In genomic region chr15:70845616-70846360, GRCh38 we compare ENCODE assay signal across 33 cellular contexts. TPM values are rescaled to one million over a fixed set of nuclear protein-coding genes. Genes with fewer than 3 reads are reported as not detected.
"Had no signal": no experiment of that assay in that cellular context is flagged by ENCODE, and none has a peak within 500 bp of the region (broad histone marks: within the 10 kb centered on the region; RNA-seq: fewer than 3 reads in every experiment).

No MANE protein-coding gene starts in this region.

- H3K27ac ChIP-seq: adrenal gland, body of pancreas, epithelial cell of prostate, heart left ventricle had no signal

- H3K27me3 ChIP-seq: adrenal gland, body of pancreas, heart left ventricle had no signal

- FAIRE-seq: endometrium, frontal cortex had no signal

- H3K4me3 ChIP-seq: adrenal gland, body of pancreas, heart left ventricle had no signal

- H3K9me3 ChIP-seq: adrenal gland, body of pancreas, heart left ventricle had no signal

- H3K4me1 Mint-ChIP-seq: activated CD4-positive, alpha-beta T cell treated with anti-CD3 and anti-CD28 coated beads for 36 hours; activated CD4-positive, alpha-beta T cell treated with anti-CD3 and anti-CD28 coated beads, Interleukin-2, amount 10 ng/mL, durations not matched to agents 24 days and 14 days; activated CD8-positive, alpha-beta memory T cell treated with anti-CD3 and anti-CD28 coated beads, Interleukin-2, amount 10 ng/mL, durations not matched to agents 7 days and 5 days; activated naive CD4-positive, alpha-beta T cell treated with anti-CD3 and anti-CD28 coated beads, Interleukin-2, amount 50 U/mL, for 24 hours; activated naive CD8-positive, alpha-beta T cell treated with anti-CD3 and anti-CD28 coated beads for 36 hours; activated naive CD8-positive, alpha-beta T cell treated with anti-CD3 and anti-CD28 coated beads, Interleukin-2, amount 50 U/mL, for 24 hours had no signal

- H3K36me3 Mint-ChIP-seq: activated CD4-positive, alpha-beta memory T cell treated with anti-CD3 and anti-CD28 coated beads for 36 hours; activated CD8-positive, alpha-beta memory T cell treated with anti-CD3 and anti-CD28 coated beads, Interleukin-2, amount 10 ng/mL, durations not matched to agents 7 days and 5 days; activated naive CD4-positive, alpha-beta T cell treated with anti-CD3 and anti-CD28 coated beads, Interleukin-2, amount 50 U/mL, for 24 hours; activated naive CD8-positive, alpha-beta T cell treated with anti-CD3 and anti-CD28 coated beads for 36 hours had no signal

- H3K27ac Mint-ChIP-seq: activated CD4-positive, alpha-beta memory T cell treated with anti-CD3 and anti-CD28 coated beads for 36 hours; activated CD4-positive, alpha-beta T cell treated with anti-CD3 and anti-CD28 coated beads for 36 hours; activated CD4-positive, alpha-beta T cell treated with anti-CD3 and anti-CD28 coated beads, Interleukin-2, amount 10 ng/mL, durations not matched to agents 24 days and 14 days; activated CD8-positive, alpha-beta memory T cell treated with anti-CD3 and anti-CD28 coated beads, Interleukin-2, amount 10 ng/mL, durations not matched to agents 7 days and 5 days; activated CD8-positive, alpha-beta T cell treated with anti-CD3 and anti-CD28 coated beads, Interleukin-2, amount 10 ng/mL, durations not matched to agents 7 days and 5 days; activated naive CD4-positive, alpha-beta T cell treated with anti-CD3 and anti-CD28 coated beads for 36 hours; activated naive CD4-positive, alpha-beta T cell treated with anti-CD3 and anti-CD28 coated beads, Interleukin-2, amount 50 U/mL, for 24 hours; activated naive CD8-positive, alpha-beta T cell treated with anti-CD3 and anti-CD28 coated beads for 36 hours; activated naive CD8-positive, alpha-beta T cell treated with anti-CD3 and anti-CD28 coated beads, Interleukin-2, amount 50 U/mL, for 24 hours; activated T-helper 1 cell treated with anti-CD3 and anti-CD28 coated beads, Interleukin-12 subunit alpha, Interleukin-12 subunit beta, Interleukin-2, Interleukin-4 antibody, amounts not matched to agents 30 ng/mL and 10 ng/mL and 1 ng/mL, durations not matched to agents 14 hours and 24 hours and 36 hours; activated T-helper 2 cell treated with anti-CD3 and anti-CD28 coated beads, Interferon-gamma antibody, Interleukin-2, Interleukin-4, amounts not matched to agents 10 μg/mL and 5 μg/mL and 100 μg/mL, durations not matched to agents 14 hours and 24 hours and 36 hours had no signal

- DNase-seq: activated CD4-positive, alpha-beta memory T cell treated with anti-CD3 and anti-CD28 coated beads for 36 hours; activated CD4-positive, alpha-beta T cell treated with anti-CD3 and anti-CD28 coated beads for 36 hours; activated CD4-positive, alpha-beta T cell treated with anti-CD3 and anti-CD28 coated beads, Interleukin-2, amount 10 ng/mL, durations not matched to agents 24 days and 14 days; activated CD4-positive, CD25-positive, alpha-beta regulatory T cell; activated CD4-positive, CD25-positive, alpha-beta regulatory T cell treated with anti-CD3 and anti-CD28 coated beads, Interleukin-2, amount 50 U/mL, for 72 hours; activated CD8-positive, alpha-beta memory T cell treated with anti-CD3 and anti-CD28 coated beads, Interleukin-2, amount 10 ng/mL, durations not matched to agents 7 days and 5 days; activated CD8-positive, alpha-beta memory T cell treated with anti-CD3 and anti-CD28 coated beads, Interleukin-2, amount 50 U/mL, for 4 hours; activated CD8-positive, alpha-beta T cell treated with anti-CD3 and anti-CD28 coated beads, Interleukin-2, amount 10 ng/mL, durations not matched to agents 7 days and 5 days; activated effector memory CD4-positive, alpha-beta T cell treated with anti-CD3 and anti-CD28 coated beads, Interleukin-2, amount 50 U/mL, for 16 hours; activated naive CD4-positive, alpha-beta T cell treated with anti-CD3 and anti-CD28 coated beads for 36 hours; activated naive CD8-positive, alpha-beta T cell treated with anti-CD3 and anti-CD28 coated beads for 36 hours; activated naive CD8-positive, alpha-beta T cell treated with anti-CD3 and anti-CD28 coated beads, Interleukin-2, amount 50 U/mL, for 24 hours; activated T-cell treated with anti-CD3 and anti-CD28 coated beads, Interleukin-2, amount 50 U/mL, for 1 hour; activated T-cell treated with anti-CD3 and anti-CD28 coated beads, Interleukin-2, amount 50 U/mL, for 48 hours; amygdala; aorta; body of pancreas; central memory CD4-positive, alpha-beta T cell; cerebellar nuclear complex; cortex of kidney; dermis blood vessel endothelial cell; effector CD8-positive, alpha-beta T cell; foreskin fibroblast; glutamatergic neuron; heart left ventricle; T-helper 2 cell had no signal

- H3K4me3 Mint-ChIP-seq: activated CD4-positive, alpha-beta memory T cell treated with anti-CD3 and anti-CD28 coated beads for 36 hours; activated CD4-positive, alpha-beta T cell treated with anti-CD3 and anti-CD28 coated beads for 36 hours; activated CD4-positive, alpha-beta T cell treated with anti-CD3 and anti-CD28 coated beads, Interleukin-2, amount 10 ng/mL, durations not matched to agents 24 days and 14 days; activated CD8-positive, alpha-beta memory T cell treated with anti-CD3 and anti-CD28 coated beads, Interleukin-2, amount 10 ng/mL, durations not matched to agents 7 days and 5 days; activated CD8-positive, alpha-beta T cell treated with anti-CD3 and anti-CD28 coated beads, Interleukin-2, amount 10 ng/mL, durations not matched to agents 7 days and 5 days; activated naive CD4-positive, alpha-beta T cell treated with anti-CD3 and anti-CD28 coated beads for 36 hours; activated naive CD4-positive, alpha-beta T cell treated with anti-CD3 and anti-CD28 coated beads, Interleukin-2, amount 50 U/mL, for 24 hours; activated naive CD8-positive, alpha-beta T cell treated with anti-CD3 and anti-CD28 coated beads for 36 hours; activated naive CD8-positive, alpha-beta T cell treated with anti-CD3 and anti-CD28 coated beads, Interleukin-2, amount 50 U/mL, for 24 hours; activated T-helper 1 cell treated with anti-CD3 and anti-CD28 coated beads, Interleukin-12 subunit alpha, Interleukin-12 subunit beta, Interleukin-2, Interleukin-4 antibody, amounts not matched to agents 30 ng/mL and 10 ng/mL and 1 ng/mL, durations not matched to agents 14 hours and 24 hours and 36 hours had no signal

- ATAC-seq: activated CD4-positive, alpha-beta T cell treated with anti-CD3 and anti-CD28 coated beads for 36 hours; activated CD8-positive, alpha-beta memory T cell treated with anti-CD3 and anti-CD28 coated beads, Interleukin-2, amount 10 ng/mL, durations not matched to agents 7 days and 5 days; activated CD8-positive, alpha-beta T cell treated with anti-CD3 and anti-CD28 coated beads, Interleukin-2, amount 10 ng/mL, durations not matched to agents 7 days and 5 days; activated naive CD8-positive, alpha-beta T cell treated with anti-CD3 and anti-CD28 coated beads, Interleukin-2, amount 50 U/mL, for 24 hours; body of pancreas had no signal

- H3K9me3 Mint-ChIP-seq: activated CD4-positive, alpha-beta memory T cell treated with anti-CD3 and anti-CD28 coated beads for 36 hours; activated CD4-positive, alpha-beta T cell treated with anti-CD3 and anti-CD28 coated beads, Interleukin-2, amount 10 ng/mL, durations not matched to agents 24 days and 14 days; activated naive CD4-positive, alpha-beta T cell treated with anti-CD3 and anti-CD28 coated beads for 36 hours; activated naive CD4-positive, alpha-beta T cell treated with anti-CD3 and anti-CD28 coated beads, Interleukin-2, amount 50 U/mL, for 24 hours; activated naive CD8-positive, alpha-beta T cell treated with anti-CD3 and anti-CD28 coated beads for 36 hours; activated naive CD8-positive, alpha-beta T cell treated with anti-CD3 and anti-CD28 coated beads, Interleukin-2, amount 50 U/mL, for 24 hours; activated T-helper 1 cell treated with anti-CD3 and anti-CD28 coated beads, Interleukin-12 subunit alpha, Interleukin-12 subunit beta, Interleukin-2, Interleukin-4 antibody, amounts not matched to agents 30 ng/mL and 10 ng/mL and 1 ng/mL, durations not matched to agents 14 hours and 24 hours and 36 hours; activated T-helper 2 cell treated with anti-CD3 and anti-CD28 coated beads, Interferon-gamma antibody, Interleukin-2, Interleukin-4, amounts not matched to agents 10 μg/mL and 5 μg/mL and 100 μg/mL, durations not matched to agents 14 hours and 24 hours and 36 hours had no signal

- H3K36me3 ChIP-seq: adrenal gland had no signal

- H3K4me1 ChIP-seq: adrenal gland, body of pancreas had no signal

RNA-seq across cellular contexts. Expression of gene LARP6, which starts 8.2 kb away (rescaled TPM):
- total RNA-seq: activated CD4-positive, alpha-beta T cell treated with anti-CD3 and anti-CD28 coated beads, Interleukin-2, amount 10 ng/mL, durations not matched to agents 24 days and 14 days; activated CD8-positive, alpha-beta memory T cell treated with anti-CD3 and anti-CD28 coated beads, Interleukin-2, amount 10 ng/mL, durations not matched to agents 7 days and 5 days; activated CD8-positive, alpha-beta T cell treated with anti-CD3 and anti-CD28 coated beads, Interleukin-2, amount 10 ng/mL, durations not matched to agents 7 days and 5 days; activated naive CD4-positive, alpha-beta T cell treated with anti-CD3 and anti-CD28 coated beads for 36 hours; activated T-helper 1 cell treated with anti-CD3 and anti-CD28 coated beads, Interleukin-12 subunit alpha, Interleukin-12 subunit beta, Interleukin-2, Interleukin-4 antibody, amounts not matched to agents 30 ng/mL and 10 ng/mL and 1 ng/mL, durations not matched to agents 14 hours and 24 hours and 36 hours; activated T-helper 2 cell treated with anti-CD3 and anti-CD28 coated beads, Interferon-gamma antibody, Interleukin-2, Interleukin-4, amounts not matched to agents 10 μg/mL and 5 μg/mL and 100 μg/mL, durations not matched to agents 14 hours and 24 hours and 36 hours had no signal

RNA-seq across cellular contexts. Expression of gene THAP10, which starts 46.4 kb away (rescaled TPM):
- total RNA-seq: activated CD4-positive, alpha-beta T cell treated with anti-CD3 and anti-CD28 coated beads, Interleukin-2, amount 10 ng/mL, durations not matched to agents 24 days and 14 days; activated CD8-positive, alpha-beta T cell treated with anti-CD3 and anti-CD28 coated beads, Interleukin-2, amount 10 ng/mL, durations not matched to agents 7 days and 5 days; activated naive CD4-positive, alpha-beta T cell treated with anti-CD3 and anti-CD28 coated beads for 36 hours; activated T-helper 1 cell treated with anti-CD3 and anti-CD28 coated beads, Interleukin-12 subunit alpha, Interleukin-12 subunit beta, Interleukin-2, Interleukin-4 antibody, amounts not matched to agents 30 ng/mL and 10 ng/mL and 1 ng/mL, durations not matched to agents 14 hours and 24 hours and 36 hours had no signal

RNA-seq across cellular contexts. Expression of gene LRRC49, which starts 46.8 kb away (rescaled TPM):
- total RNA-seq: activated CD4-positive, alpha-beta T cell treated with anti-CD3 and anti-CD28 coated beads, Interleukin-2, amount 10 ng/mL, durations not matched to agents 24 days and 14 days; activated CD8-positive, alpha-beta T cell treated with anti-CD3 and anti-CD28 coated beads, Interleukin-2, amount 10 ng/mL, durations not matched to agents 7 days and 5 days; activated naive CD4-positive, alpha-beta T cell treated with anti-CD3 and anti-CD28 coated beads for 36 hours; activated T-helper 1 cell treated with anti-CD3 and anti-CD28 coated beads, Interleukin-12 subunit alpha, Interleukin-12 subunit beta, Interleukin-2, Interleukin-4 antibody, amounts not matched to agents 30 ng/mL and 10 ng/mL and 1 ng/mL, durations not matched to agents 14 hours and 24 hours and 36 hours; activated T-helper 2 cell treated with anti-CD3 and anti-CD28 coated beads, Interferon-gamma antibody, Interleukin-2, Interleukin-4, amounts not matched to agents 10 μg/mL and 5 μg/mL and 100 μg/mL, durations not matched to agents 14 hours and 24 hours and 36 hours had no signal
